In the genomic region with DNA sequence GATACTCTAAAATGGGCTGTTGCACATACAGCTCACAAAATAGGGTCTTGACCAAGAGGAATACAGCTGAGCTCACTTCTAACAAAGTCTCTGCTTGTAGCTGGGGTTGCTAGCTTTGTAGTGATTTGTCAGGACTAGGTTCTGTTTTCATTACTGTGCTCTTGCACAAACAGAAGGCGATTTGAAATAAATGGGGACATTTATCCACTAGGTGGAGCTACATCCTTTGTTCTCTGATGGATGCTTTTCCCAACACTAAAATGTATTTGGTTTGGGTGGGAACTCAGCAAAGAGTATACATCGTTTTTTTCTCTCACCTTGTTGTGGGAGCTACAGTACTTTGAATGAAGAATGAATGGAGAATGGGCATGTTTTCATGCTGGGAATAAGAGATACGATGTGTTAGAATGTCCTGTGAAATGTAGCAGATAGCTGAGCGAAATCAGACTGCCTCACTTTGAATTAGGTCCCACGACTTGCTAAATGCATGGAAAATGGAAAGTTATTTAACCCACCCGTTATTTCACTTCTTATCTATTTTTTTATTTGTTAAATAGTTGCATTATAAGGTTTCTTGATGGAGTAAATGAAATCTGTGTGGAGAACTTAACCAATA, we compare ENCODE assay signal across 9 cellular contexts.
DNase-seq lines count a peak whose midpoint lies in the region; ATAC-seq, FAIRE-seq and TF ChIP-seq lines count a peak whose summit lies in the region.
"Had no signal": no experiment of that assay in that cellular context is flagged by ENCODE, and none has a peak within 500 bp of the region (broad histone marks: within the 10 kb centered on the region; RNA-seq: fewer than 3 reads in every experiment).

No MANE protein-coding gene starts in this region.

- no peak overlapping the region for H3T11ph ChIP-seq in H9 (ENCODE audit: low read length)

- no peaks in the 10 kb centered on the region for H3K79me2 ChIP-seq in H9 (ENCODE audit: insufficient read depth, low read length)

- H4K8ac ChIP-seq in H9 (replicated peaks; ENCODE audit: insufficient read length, low read depth, low read length), result no peak overlapping the region

- H2AFZ ChIP-seq in H9 (ENCODE audit: low read length), result no peak overlapping the region

- no peak overlapping the region for H3K4ac ChIP-seq in H9 (ENCODE audit: low read depth, low read length)

- H2BK5ac ChIP-seq in H9 (ENCODE audit: insufficient read length, low read length), result no peak overlapping the region

- no peak overlapping the region for H3K56ac ChIP-seq in H9 (ENCODE audit: insufficient read length, low read depth, low read length)

- peak; percentile 38 for DNase-seq in GM10266 (ENCODE audit: extremely low spot score)
- no peak for DNase-seq in H9
- peak; percentile 49 for DNase-seq in NCI-H128 (lab: John Stamatoyannopoulos, UW; ENCODE audit: unreplicated experiment)
- DNase-seq in SKM-1 treated with dmso at 0.1 percent for 144 hours (lab: John Stamatoyannopoulos, UW; ENCODE audit: unreplicated experiment), result peak; percentile 49
- peak; percentile 7 to 43 for DNase-seq in frontal cortex (ENCODE audit: low spot score in 2 of 2)
- DNase-seq in renal cortical epithelial cell (ENCODE audit: low read depth), result peak; percentile 76
- no peak for DNase-seq in effector memory CD8-positive, alpha-beta T cell

- FAIRE-seq in frontal cortex (lab: Jason Lieb, UNC), result no peak

- peaks cover 22 to 23% of the 10 kb centered on the region in 2 experiments for H3K4me1 Mint-ChIP-seq in H9
- H3K4me1 Mint-ChIP-seq in stimulated activated memory B cell treated with anti-CD40 and anti-IgM and Interleukin-4, amounts not matched to agents 10 μg/mL and 1 μg/mL and 100 μg/mL, for 72 hours, result no peaks in the 10 kb centered on the region
- H3K4me1 Mint-ChIP-seq in effector memory CD8-positive, alpha-beta T cell (ENCODE audit: low read depth in 2 of 2), result peaks cover 0 to 1% of the 10 kb centered on the region in 2 donors

- H3K9me3 ChIP-seq in H9 (ENCODE audit: control insufficient read depth, low read depth, low read length), result no peaks in the 10 kb centered on the region

- H2BK120ac ChIP-seq in H9 (ENCODE audit: low read depth, low read length, poor library complexity, severe bottlenecking), result no peak overlapping the region

- no peak overlapping the region for H3K23ac ChIP-seq in H9 (ENCODE audit: insufficient read length, low read depth, low read length)

- H3K9me3 Mint-ChIP-seq in H9, result no peaks in the 10 kb centered on the region
- no peaks in the 10 kb centered on the region for H3K9me3 Mint-ChIP-seq in stimulated activated memory B cell treated with anti-CD40 and anti-IgM and Interleukin-4, amounts not matched to agents 10 μg/mL and 1 μg/mL and 100 μg/mL, for 72 hours
- no peaks in the 10 kb centered on the region for H3K9me3 Mint-ChIP-seq in effector memory CD8-positive, alpha-beta T cell
- H3K9me3 Mint-ChIP-seq: activated T-cell treated with anti-CD3 and anti-CD28 coated beads, Interleukin-2, amount 50 U/mL, for 72 hours had no signal

- H3K4me1 ChIP-seq in H9 (ENCODE audit: insufficient read depth, low read length), result no peaks in the 10 kb centered on the region

- no peaks in the 10 kb centered on the region for H3K27me3 Mint-ChIP-seq in H9 (ENCODE audit: low read depth)
- H3K27me3 Mint-ChIP-seq in stimulated activated memory B cell treated with anti-CD40 and anti-IgM and Interleukin-4, amounts not matched to agents 10 μg/mL and 1 μg/mL and 100 μg/mL, for 72 hours, result no peaks in the 10 kb centered on the region
- H3K27me3 Mint-ChIP-seq in effector memory CD8-positive, alpha-beta T cell, result no peaks in the 10 kb centered on the region

- H3K27ac ChIP-seq in H9 (ENCODE audit: insufficient read length, low read depth, low read length), result no peak overlapping the region

- H3K79me1 ChIP-seq in H9 (ENCODE audit: insufficient read depth, low read depth, low read length, poor library complexity, severe bottlenecking), result no peaks in the 10 kb centered on the region

- H2BK15ac ChIP-seq in H9 (ENCODE audit: low read depth, low read length), result no peak overlapping the region

- no peak overlapping the region for H3K4me3 Mint-ChIP-seq in H9
- H3K4me3 Mint-ChIP-seq in stimulated activated memory B cell treated with anti-CD40 and anti-IgM and Interleukin-4, amounts not matched to agents 10 μg/mL and 1 μg/mL and 100 μg/mL, for 72 hours, result no peak overlapping the region
- no peak overlapping the region for H3K4me3 Mint-ChIP-seq in effector memory CD8-positive, alpha-beta T cell
- H3K4me3 Mint-ChIP-seq: activated T-cell treated with anti-CD3 and anti-CD28 coated beads, Interleukin-2, amount 50 U/mL, for 72 hours had no signal

- no peaks in the 10 kb centered on the region for H4K20me1 ChIP-seq in H9 (ENCODE audit: control insufficient read depth, insufficient read depth, insufficient read length)

- no peak overlapping the region for H3K14ac ChIP-seq in H9 (ENCODE audit: insufficient read depth, low read length)

- no peak overlapping the region for H4K5ac ChIP-seq in H9 (ENCODE audit: insufficient read length, low read depth, low read length)

- H3K27ac Mint-ChIP-seq in H9, result no peak overlapping the region; a peak in 1 of 7 replicates
- no peak overlapping the region for H3K27ac Mint-ChIP-seq in stimulated activated memory B cell treated with anti-CD40 and anti-IgM and Interleukin-4, amounts not matched to agents 10 μg/mL and 1 μg/mL and 100 μg/mL, for 72 hours
- no peak overlapping the region for H3K27ac Mint-ChIP-seq in effector memory CD8-positive, alpha-beta T cell
- H3K27ac Mint-ChIP-seq: activated T-cell treated with anti-CD3 and anti-CD28 coated beads, Interleukin-2, amount 50 U/mL, for 72 hours had no signal

- ATAC-seq in stimulated activated memory B cell treated with anti-CD40 and anti-IgM and Interleukin-4, amounts not matched to agents 10 μg/mL and 1 μg/mL and 100 μg/mL, for 72 hours, result no peak
- no peak for ATAC-seq in effector memory CD8-positive, alpha-beta T cell (replicated peaks)
- ATAC-seq: activated T-cell treated with anti-CD3 and anti-CD28 coated beads, Interleukin-2, amount 50 U/mL, for 72 hours had no signal

- no peak overlapping the region for H2AK5ac ChIP-seq in H9 (ENCODE audit: insufficient read length, low read length)

- TF ChIP-seq CTCF in GM10266 (IDR thresholded peaks at IDR 0.05; ENCODE audit: control insufficient read depth, insufficient read depth, low read depth, missing control alignments) (peak; percentile 69), H9 (conservative IDR thresholded peaks at IDR 0.05) (peak; percentile 86)

- H3K18ac ChIP-seq in H9 (ENCODE audit: insufficient read length, low read depth, low read length), result no peak overlapping the region

- no CpG with 5 or more reads among the region's 6 CpGs for whole genome bisulfite sequencing in H9 (ENCODE audit: extremely low coverage, insufficient read length, low lambda C conversion rate)

- H3K27me3 ChIP-seq in H9 (ENCODE audit: insufficient read depth, low read length), result no peaks in the 10 kb centered on the region

- H3K4me2 ChIP-seq in H9 (ENCODE audit: insufficient read depth, insufficient read length, low read length), result no peak overlapping the region

- no peak overlapping the region for H3K9ac ChIP-seq in H9 (ENCODE audit: extremely low read depth, insufficient read length, low read length)

- no peak overlapping the region for H2BK20ac ChIP-seq in H9 (ENCODE audit: low read depth, low read length, poor library complexity, severe bottlenecking)

- no peak overlapping the region for H2BK12ac ChIP-seq in H9 (ENCODE audit: insufficient read length, low read depth, low read length)

- H3K36me3 Mint-ChIP-seq in H9 (ENCODE audit: insufficient read depth in 1 of 3, low read depth in 3 of 3), result no peaks in the 10 kb centered on the region
- H3K36me3 Mint-ChIP-seq in stimulated activated memory B cell treated with anti-CD40 and anti-IgM and Interleukin-4, amounts not matched to agents 10 μg/mL and 1 μg/mL and 100 μg/mL, for 72 hours, result no peaks in the 10 kb centered on the region
- no peaks in the 10 kb centered on the region for H3K36me3 Mint-ChIP-seq in effector memory CD8-positive, alpha-beta T cell (ENCODE audit: insufficient read depth)

- no peak overlapping the region for H4K91ac ChIP-seq in H9 (ENCODE audit: insufficient read length, low read depth, low read length)

- H3K23me2 ChIP-seq in H9 (ENCODE audit: insufficient read length, low read depth, low read length, poor library complexity, severe bottlenecking), result no peaks in the 10 kb centered on the region

Comparison
In these comparisons a context has a peak if more than half of its experiments do, and no peak if none do; other contexts are left out.
1. DNase-seq: peak in GM10266 (single experiment), NCI-H128 (single experiment), SKM-1 treated with dmso at 0.1 percent for 144 hours (single experiment), frontal cortex (2 of 2) and renal cortical epithelial cell (single experiment); none in H9 (single experiment) and effector memory CD8-positive, alpha-beta T cell (0 of 3).